In genomic region chr3:134373278-134373941, GRCh38 we compare ENCODE assay signal across 1 cellular context.
A peak's percentile ranks its signal among the peaks of the same experiment; 100 is the strongest.
TF ChIP-seq lines count a peak whose summit lies in the region.

No MANE protein-coding gene starts in this region.

TF ChIP-seq in H1, 55 proteins besides CTCF, POLR2A, EP300 and RAD21 (continued from another document):
- TF ChIP-seq SAP30 (IDR thresholded peaks at IDR 0.05; ENCODE audit: insufficient read depth, insufficient replicate concordance, low read length) = peak; percentile 79
- peak; percentile 89 for TF ChIP-seq TEAD4 (IDR thresholded peaks at IDR 0.05; ENCODE audit: low read depth, low read length)
- no peak for TF ChIP-seq HDAC6 (IDR thresholded peaks at IDR 0.05; ENCODE audit: low read depth, low read length)
- TF ChIP-seq CREB1 (IDR thresholded peaks at IDR 0.05) = peak; percentile 82
- peak; percentile 87 for TF ChIP-seq TAF1 (IDR thresholded peaks at IDR 0.05; ENCODE audit: low read depth, low read length)
- no peak for TF ChIP-seq KDM4A (IDR thresholded peaks at IDR 0.05; ENCODE audit: low read depth, low read length, severe bottlenecking)
- peak; percentile 88 for TF ChIP-seq POLR2AphosphoS5 (IDR thresholded peaks at IDR 0.05; ENCODE audit: low read depth, low read length)
- TF ChIP-seq HDAC2 (IDR thresholded peaks at IDR 0.05; ENCODE audit: borderline replicate concordance in 1 of 2, low read depth in 2 of 2, low read length in 2 of 2) = peak; percentile 28 to 66; a peak in 1 of 4 replicates
- peak; percentile 70 for TF ChIP-seq TBP (IDR thresholded peaks at IDR 0.05; ENCODE audit: low read depth, low read length)
- 0 out of 2 replicates have a peak, but pooled peaks have one; percentile 49 for TF ChIP-seq SP1 (IDR thresholded peaks at IDR 0.05; ENCODE audit: low read depth, low read length)
- TF ChIP-seq ATF3 (IDR thresholded peaks at IDR 0.05; ENCODE audit: insufficient read depth, low read depth, low read length) = 0 out of 2 replicates have a peak, but pooled peaks have one; percentile 32
- no peak; the same call in 1 of the 2 replicates for TF ChIP-seq CHD1 (IDR thresholded peaks at IDR 0.05; ENCODE audit: low read depth, low read length)
- TF ChIP-seq TAF7 (optimal IDR thresholded peaks at IDR 0.05; ENCODE audit: borderline replicate concordance, low read depth, low read length) = peak; percentile 68
- no peak for TF ChIP-seq RXRA (IDR thresholded peaks at IDR 0.05; ENCODE audit: insufficient read depth, low read depth, low read length)
- peak; percentile 21 for TF ChIP-seq PHF8 (conservative IDR thresholded peaks at IDR 0.05; ENCODE audit: low read depth, low read length)
